In the genomic region with DNA sequence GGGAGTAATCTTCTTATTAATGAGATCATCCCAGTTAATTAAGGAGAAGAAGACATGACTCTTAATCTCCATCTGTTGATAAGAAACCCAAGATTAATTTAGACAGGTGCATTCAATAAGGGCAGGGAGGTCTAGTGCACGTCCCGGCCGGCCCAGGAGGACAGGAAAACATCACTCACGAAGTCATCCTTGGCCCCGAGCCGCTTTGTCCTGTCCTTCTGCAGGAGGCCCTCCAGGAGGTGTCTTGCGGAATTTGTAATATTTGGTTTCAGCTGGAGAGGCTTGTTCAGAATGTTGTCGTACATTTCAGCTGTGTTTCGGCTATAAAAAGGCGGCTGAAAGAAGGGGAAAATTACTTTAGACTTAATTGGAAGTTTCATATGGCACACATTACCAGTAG, we compare ENCODE assay signal across 11 cellular contexts.
DNase-seq lines count a peak whose midpoint lies in the region; ATAC-seq, FAIRE-seq and TF ChIP-seq lines count a peak whose summit lies in the region.
"Had no signal": no experiment of that assay in that cellular context is flagged by ENCODE, and none has a peak within 500 bp of the region (broad histone marks: within the 10 kb centered on the region; RNA-seq: fewer than 3 reads in every experiment).

No MANE protein-coding gene starts in this region.

- H3K9me3 ChIP-seq in esophagus squamous epithelium (no peaks in the 10 kb centered on the region), pancreas (no peaks in the 10 kb centered on the region)

- intact Hi-C loops in esophagus squamous epithelium (cut with DNase I) (loop anchor here (5.0 to 10.0 kb wide), 3 partner anchors 276 to 471 kb away; no protein-coding TSS in a partner anchor), pancreas (cut with DNase I) (loop anchor here in 2 of 3 donors (5.0 to 10.0 kb wide), 4 partner anchors 204 to 471 kb away; no protein-coding TSS in a partner anchor)

- H3K27me3 ChIP-seq in esophagus squamous epithelium (no peaks in the 10 kb centered on the region), pancreas (no peaks in the 10 kb centered on the region)

- peak; percentile 35 for DNase-seq in CD1c-positive myeloid dendritic cell (ENCODE audit: extremely low spot score)
- DNase-seq in SK-MEL-5 (ENCODE audit: low read depth, low spot score): peak; percentile 58
- DNase-seq in esophagus squamous epithelium (lab: John Stamatoyannopoulos, UW): no peak
- peak in 1 of 6 donors; percentile 49 for DNase-seq in pancreas
- DNase-seq in stimulated activated CD4-positive, alpha-beta T cell treated with anti-CD3 and anti-CD28 coated beads, Interleukin-2, amount 100 ng/mL, for 24 hours: no peak
- DNase-seq in cerebellar cortex (ENCODE audit: low spot score): no peak
- DNase-seq: NCI-H1930 had no signal

- no peak for TF ChIP-seq POLR2A in esophagus squamous epithelium (IDR thresholded peaks at IDR 0.05)

- ATAC-seq in pancreas (no peak), HG03097 (IDR thresholded peaks at IDR 0.05; ENCODE audit: low FRiP score, unreplicated experiment) (no peak), GM21619 (IDR thresholded peaks at IDR 0.05; ENCODE audit: unreplicated experiment) (no peak)

- no peak for FAIRE-seq in pancreas (lab: Jason Lieb, UNC)
- FAIRE-seq: G401.6, TTC549 had no signal

- H3K4me3 ChIP-seq in esophagus squamous epithelium (peak overlapping the region; percentile 78 to 82 (median 79)), pancreas (peak overlapping the region; percentile 14 to 97 (median 78))

- 37 to 54% methylated on average over 10 of the region's 10 CpGs for WGBS in esophagus squamous epithelium, 2 donors
- WGBS in pancreas, 2 donors: 10% methylated on average over 10 of the region's 10 CpGs

- H3K4me1 ChIP-seq in esophagus squamous epithelium: peaks cover 11 to 50% (median 18%) of the 10 kb centered on the region in 3 donors
- peaks cover 6 to 12% (median 8%) of the 10 kb centered on the region in 3 donors for H3K4me1 ChIP-seq in pancreas

- no peak for TF ChIP-seq CTCF in esophagus squamous epithelium (IDR thresholded peaks at IDR 0.05)
- TF ChIP-seq CTCF in pancreas (IDR thresholded peaks at IDR 0.05): no peak

- peak overlapping the region; percentile 2 to 97 (median 38) for H3K27ac ChIP-seq in esophagus squamous epithelium
- H3K27ac ChIP-seq in pancreas: peak overlapping the region; percentile 9 to 99 (median 55)

- in situ Hi-C loops in SK-MEL-5 (cut with HindIII; ENCODE audit: low pct_unique_long_range_greater_than_20kb, low sequenced_read_pairs): no loop called here

- H3K36me3 ChIP-seq in esophagus squamous epithelium (peaks cover 25 to 64% (median 31%) of the 10 kb centered on the region in 3 donors), pancreas (peaks cover 2 to 48% (median 35%) of the 10 kb centered on the region in 3 donors)

Comparison
In these comparisons a context has a peak if more than half of its experiments do, and no peak if none do; other contexts are left out.
1. DNase-seq: peak in CD1c-positive myeloid dendritic cell (single experiment) and SK-MEL-5 (single experiment); none in esophagus squamous epithelium (single experiment), stimulated activated CD4-positive, alpha-beta T cell treated with anti-CD3 and anti-CD28 coated beads, Interleukin-2, amount 100 ng/mL, for 24 hours (0 of 2) and cerebellar cortex (single experiment).